Comparison of ENCODE assay signal across 30 cellular contexts in the genomic region with DNA sequence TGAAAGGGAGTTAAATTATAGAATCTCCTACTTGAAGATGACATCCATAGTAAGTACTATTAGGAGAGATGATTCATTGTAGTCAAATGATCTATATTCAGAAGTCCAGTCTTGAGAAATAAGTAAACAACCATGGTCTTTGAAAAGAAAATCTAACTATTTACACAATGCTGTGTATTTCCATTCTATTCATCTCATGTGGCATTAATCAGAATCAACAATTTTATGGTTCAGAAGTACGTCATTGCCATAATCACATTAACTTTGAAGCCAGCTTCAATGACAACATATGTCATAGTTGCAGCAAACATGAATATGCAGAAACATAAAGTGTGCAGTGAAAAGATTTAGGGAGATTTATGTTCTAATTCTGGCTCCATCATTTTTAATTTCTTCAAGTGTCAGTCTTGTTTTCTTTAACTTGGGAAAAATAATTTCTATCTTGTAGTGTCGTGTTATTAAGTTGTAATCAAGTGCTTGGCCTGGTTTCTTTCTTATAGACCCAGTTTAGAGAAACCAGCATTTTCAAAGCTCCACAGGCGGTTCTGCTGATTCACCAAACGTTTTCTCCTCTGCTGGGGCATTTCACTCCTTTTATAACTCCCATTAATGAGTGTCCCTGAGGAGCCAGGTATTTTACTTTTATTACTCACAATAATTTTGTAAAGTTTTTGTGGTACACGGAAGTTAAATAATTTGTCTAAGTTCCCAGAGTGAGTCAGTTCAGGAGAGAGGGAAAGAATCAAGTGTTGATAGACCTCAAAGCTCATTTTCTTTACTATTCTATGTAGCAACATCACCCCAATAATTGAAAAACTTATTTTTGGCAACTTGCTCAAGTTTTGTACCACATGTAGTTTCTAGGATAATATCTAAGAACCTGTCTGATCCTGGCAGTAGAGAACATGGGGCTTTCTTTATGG. TPM values are rescaled to one million over a fixed set of nuclear protein-coding genes. Genes with fewer than 3 reads are reported as not detected.
DNase-seq lines count a peak whose midpoint lies in the region; FAIRE-seq and TF ChIP-seq lines count a peak whose summit lies in the region.
"Had no signal": no experiment of that assay in that cellular context is flagged by ENCODE, and none has a peak within 500 bp of the region (broad histone marks: within the 10 kb centered on the region; RNA-seq: fewer than 3 reads in every experiment).

No MANE protein-coding gene starts in this region.

- H3K9me3 Mint-ChIP-seq in HFFc6: no peaks in the 10 kb centered on the region
- H3K9me3 Mint-ChIP-seq: activated naive CD4-positive, alpha-beta T cell treated with anti-CD3 and anti-CD28 coated beads, Interleukin-2, amount 50 U/mL, for 24 hours; activated T-helper 17 cell treated with anti-CD3 and anti-CD28 coated beads, Interleukin-2, amount 50 U/mL, for 72 hours; stimulated activated naive B cell treated with anti-CD40 and anti-IgM and Interleukin-4, amounts not matched to agents 10 μg/mL and 1 μg/mL and 100 μg/mL, for 72 hours had no signal

- H3K4me1 Mint-ChIP-seq in HFFc6 (ENCODE audit: low read depth): peaks cover 7% of the 10 kb centered on the region
- H3K4me1 Mint-ChIP-seq: activated naive CD4-positive, alpha-beta T cell treated with anti-CD3 and anti-CD28 coated beads, Interleukin-2, amount 50 U/mL, for 24 hours; activated T-helper 17 cell treated with anti-CD3 and anti-CD28 coated beads, Interleukin-2, amount 50 U/mL, for 72 hours; CD8-positive, alpha-beta memory T cell; immature natural killer cell; natural killer cell; stimulated activated naive B cell treated with anti-CD40 and anti-IgM and Interleukin-4, amounts not matched to agents 10 μg/mL and 1 μg/mL and 100 μg/mL, for 72 hours had no signal

- H3K9me3 ChIP-seq in HAP-1: no peaks in the 10 kb centered on the region
- H3K9me3 ChIP-seq: gastroesophageal sphincter, left ventricle myocardium inferior, suprapubic skin had no signal

- no peak overlapping the region for H3K4me3 ChIP-seq in BJ (ENCODE audit: low read depth, low read length)
- no peak overlapping the region for H3K4me3 ChIP-seq in bronchial epithelial cell (ENCODE audit: low read depth, low read length)
- H3K4me3 ChIP-seq in HAP-1: no peak overlapping the region
- H3K4me3 ChIP-seq: gastroesophageal sphincter, K562, left ventricle myocardium inferior, smooth muscle cell, suprapubic skin had no signal

- CTCF ChIA-PET in BJ (lab: Yijun Ruan, JAX): no interaction called here

- POLR2A ChIA-PET in BJ (lab: Charles Lee): no interaction called here

- no peak overlapping the region for H3K4me3 Mint-ChIP-seq in HFFc6
- H3K4me3 Mint-ChIP-seq: activated naive CD4-positive, alpha-beta T cell treated with anti-CD3 and anti-CD28 coated beads, Interleukin-2, amount 50 U/mL, for 24 hours; activated T-helper 17 cell treated with anti-CD3 and anti-CD28 coated beads, Interleukin-2, amount 50 U/mL, for 72 hours; CD8-positive, alpha-beta memory T cell; immature natural killer cell; natural killer cell; stimulated activated naive B cell treated with anti-CD40 and anti-IgM and Interleukin-4, amounts not matched to agents 10 μg/mL and 1 μg/mL and 100 μg/mL, for 72 hours had no signal

- no peaks in the 10 kb centered on the region for H3K36me3 ChIP-seq in BJ (ENCODE audit: control insufficient read depth, insufficient read depth, low read length)
- no peaks in the 10 kb centered on the region for H3K36me3 ChIP-seq in bronchial epithelial cell (ENCODE audit: control insufficient read depth, insufficient read depth, low read length)
- no peaks in the 10 kb centered on the region for H3K36me3 ChIP-seq in HAP-1 (replicated peaks)
- H3K36me3 ChIP-seq: gastroesophageal sphincter, left ventricle myocardium inferior, suprapubic skin had no signal

- in situ Hi-C loops in HAP-1 (cut with MboI; ENCODE audit: low sequenced_read_pairs): no loop called here

- no peak for TF ChIP-seq CTCF in BJ (IDR thresholded peaks at IDR 0.05; ENCODE audit: insufficient read depth, low read depth, low read length)
- TF ChIP-seq CTCF in bronchial epithelial cell (IDR thresholded peaks at IDR 0.05; ENCODE audit: insufficient read depth, low read length, severe bottlenecking): no peak
- TF ChIP-seq CTCF in HFFc6 (IDR thresholded peaks at IDR 0.05): no peak

- H3K36me3 Mint-ChIP-seq in HFFc6 (ENCODE audit: low read depth): no peaks in the 10 kb centered on the region
- H3K36me3 Mint-ChIP-seq: activated naive CD4-positive, alpha-beta T cell treated with anti-CD3 and anti-CD28 coated beads, Interleukin-2, amount 50 U/mL, for 24 hours; CD8-positive, alpha-beta memory T cell; natural killer cell; stimulated activated naive B cell treated with anti-CD40 and anti-IgM and Interleukin-4, amounts not matched to agents 10 μg/mL and 1 μg/mL and 100 μg/mL, for 72 hours had no signal

- H3K4me1 ChIP-seq in HAP-1: no peaks in the 10 kb centered on the region
- H3K4me1 ChIP-seq: gastroesophageal sphincter, left ventricle myocardium inferior, suprapubic skin had no signal

- FAIRE-seq in bronchial epithelial cell (lab: Jason Lieb, UNC): no peak
- FAIRE-seq: K562 had no signal

- DNase-seq in BJ (ENCODE audit: low read depth) (peak; percentile 3), M059J (ENCODE audit: low read depth) (peak; percentile 37), bronchial epithelial cell (ENCODE audit: low read depth) (peak; percentile 86), iris pigment epithelial cell (ENCODE audit: low read depth) (peak; percentile 40), HAP-1 (ENCODE audit: low spot score in 2 of 2) (no peak), HFFc6 (no peak)
- no peak for DNase-seq in NK-92 treated with Interleukin-12 subunit alpha and Interleukin-12 subunit beta, amount 100 ng/mL, for 24 hours (lab: John Stamatoyannopoulos, UW)
- DNase-seq: AML-193; aorta; CD8-positive, alpha-beta memory T cell; central memory CD4-positive, alpha-beta T cell; DMS79; hippocampal formation; immature natural killer cell; left ventricle myocardium inferior; midbrain; MM.1S; natural killer cell; NCI-H1417 treated with DMSO at 0.1 percent for 48 hours; NCI-H2081 treated with DMSO at 0.1 percent for 48 hours; NCI-H524 treated with DMSO at 0.1 percent for 48 hours; stimulated activated CD4-positive, alpha-beta T cell treated with anti-CD3 and anti-CD28 coated beads, Interleukin-4, amount 100 ng/mL, for 1 hour; stimulated activated naive B cell treated with anti-CD40 and anti-IgM and Interleukin-4, amounts not matched to agents 10 μg/mL and 1 μg/mL and 100 μg/mL, for 72 hours; T1000 had no signal

- no peak overlapping the region for H3K27ac Mint-ChIP-seq in HFFc6
- H3K27ac Mint-ChIP-seq: activated naive CD4-positive, alpha-beta T cell treated with anti-CD3 and anti-CD28 coated beads, Interleukin-2, amount 50 U/mL, for 24 hours; activated T-helper 17 cell treated with anti-CD3 and anti-CD28 coated beads, Interleukin-2, amount 50 U/mL, for 72 hours; CD8-positive, alpha-beta memory T cell; immature natural killer cell; natural killer cell; stimulated activated naive B cell treated with anti-CD40 and anti-IgM and Interleukin-4, amounts not matched to agents 10 μg/mL and 1 μg/mL and 100 μg/mL, for 72 hours had no signal

- H3K27me3 Mint-ChIP-seq in HFFc6 (ENCODE audit: insufficient read depth): peaks cover 2% of the 10 kb centered on the region
- H3K27me3 Mint-ChIP-seq: activated naive CD4-positive, alpha-beta T cell treated with anti-CD3 and anti-CD28 coated beads, Interleukin-2, amount 50 U/mL, for 24 hours; stimulated activated naive B cell treated with anti-CD40 and anti-IgM and Interleukin-4, amounts not matched to agents 10 μg/mL and 1 μg/mL and 100 μg/mL, for 72 hours had no signal

- H3K27me3 ChIP-seq in BJ (ENCODE audit: control insufficient read depth, insufficient read depth, low read length) (no peaks in the 10 kb centered on the region), bronchial epithelial cell (ENCODE audit: control insufficient read depth, insufficient read depth, low read length) (no peaks in the 10 kb centered on the region), HAP-1 (ENCODE audit: low read depth) (no peaks in the 10 kb centered on the region)
- H3K27me3 ChIP-seq: gastroesophageal sphincter, suprapubic skin had no signal

RNA-seq across cellular contexts. Expression of a gene that starts 35.9 kb away (rescaled TPM):
- polyA plus RNA-seq in BJ (2011; rRNA removed): 100 and 116 TPM in 2 replicates
- 69.1 and 80.7 TPM in 2 replicates for polyA minus RNA-seq in BJ (2011; rRNA and poly(A)+ RNA removed)
- total RNA-seq in M059J (2014; rRNA removed; shearing (Covaris generic)): 29.4 and 29.9 TPM in 2 replicates
- 13.6 and 22.1 TPM in 2 replicates for total RNA-seq in bronchial epithelial cell
- 100 to 1,000 TPM in 2 of 6 experiments, 10 to 100 TPM in 4; 59.2 to 176 (median 70.3) TPM for total RNA-seq in HFFc6 (2021; fragmentation: NEBNext Ultra II Directional; extraction: Animal tissue kit (Norgen Biotek cat#: 25700))
- total RNA-seq: K562 had no signal
- polyA plus RNA-seq: CD8-positive, alpha-beta memory T cell had no signal

Comparison
In these comparisons a context has a peak if more than half of its experiments do, and no peak if none do; other contexts are left out.
1. DNase-seq: peak in BJ (single experiment), M059J (single experiment), bronchial epithelial cell (single experiment) and iris pigment epithelial cell (single experiment); none in HAP-1 (0 of 2), NK-92 treated with Interleukin-12 subunit alpha and Interleukin-12 subunit beta, amount 100 ng/mL, for 24 hours (single experiment) and HFFc6 (single experiment).